In the genomic region with DNA sequence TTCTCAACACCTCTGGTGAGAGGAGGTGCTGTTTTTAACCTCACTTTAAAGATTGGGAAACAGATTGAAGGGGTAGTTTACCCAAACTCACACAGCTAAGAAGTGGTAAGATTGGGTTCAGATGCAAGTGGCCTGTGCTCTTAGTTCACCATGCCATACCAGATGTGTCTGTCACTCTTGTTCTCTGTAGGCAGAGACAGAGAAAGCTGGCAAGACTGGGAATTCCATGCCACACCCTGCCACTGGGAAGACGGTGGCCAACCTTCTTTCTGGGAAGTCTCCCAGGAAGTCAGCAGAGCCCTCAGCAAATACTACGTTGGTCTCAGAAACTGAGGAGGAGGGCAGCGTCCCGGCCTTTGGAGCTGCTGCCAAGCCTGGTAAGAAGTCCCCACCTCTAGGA, we compare ENCODE assay signal across 30 cellular contexts.
"Had no signal": no experiment of that assay in that cellular context is flagged by ENCODE, and none has a peak within 500 bp of the region (broad histone marks: within the 10 kb centered on the region; RNA-seq: fewer than 3 reads in every experiment).

No MANE protein-coding gene starts in this region.

- H3K4me1 ChIP-seq: heart left ventricle, left lung, neural progenitor cell, stomach, tibial nerve, uterus had no signal

- H3K9me3 ChIP-seq: heart left ventricle, left lung, mucosa of descending colon, neutrophil, ovary, stomach, thoracic aorta, tibial nerve, uterus had no signal

- H3K4me3 ChIP-seq: heart left ventricle, left lung, lung, mucosa of descending colon, neural progenitor cell, ovary, smooth muscle cell, stomach, thoracic aorta, tibial nerve, uterus had no signal

- H2AFZ ChIP-seq: neural progenitor cell had no signal

- H3K36me3 ChIP-seq: neural progenitor cell, uterus had no signal

- H3K9ac ChIP-seq: neural progenitor cell had no signal

- H3K4me2 ChIP-seq: neural progenitor cell, smooth muscle cell had no signal

- DNase-seq: heart left ventricle; hypothalamus; immature natural killer cell; kidney; left colon; left lung; midbrain; mucosa of descending colon; naive B cell; natural killer cell; nephron progenitor cell; occipital lobe; ovary; retina; right cardiac atrium; stimulated activated CD4-positive, alpha-beta T cell treated with anti-CD3 and anti-CD28 coated beads, Interleukin-1b, Interleukin-23, amount 100 ng/mL, for 48 hours; stimulated activated CD4-positive, alpha-beta T cell treated with anti-CD3 and anti-CD28 coated beads, Interleukin-2, amount 100 ng/mL, for 48 hours; stimulated activated CD4-positive, alpha-beta T cell treated with anti-CD3 and anti-CD28 coated beads, Interleukin-4, amount 100 ng/mL, for 4 hours; stimulated activated CD8-positive, alpha-beta memory T cell treated with anti-CD3 and anti-CD28 coated beads, Interleukin-4, amount 100 ng/mL, for 48 hours; stimulated activated naive B cell treated with anti-CD40 and anti-IgM and Interleukin-4, amounts not matched to agents 10 μg/mL and 1 μg/mL and 100 μg/mL, for 72 hours; stimulated activated naive CD8-positive, alpha-beta T cell treated with anti-CD3 and anti-CD28 coated beads, Interleukin-15, Interleukin-2, amounts not matched to agents 100 U/mL and 50 U/mL, for 24 hours; stomach; uterus had no signal

- ATAC-seq: heart left ventricle; left colon; left lung; mucosa of descending colon; natural killer cell; right cardiac atrium; sciatic nerve; stimulated activated naive B cell treated with anti-CD40 and anti-IgM and Interleukin-4, amounts not matched to agents 10 μg/mL and 1 μg/mL and 100 μg/mL, for 72 hours; stimulated activated naive CD8-positive, alpha-beta T cell treated with anti-CD3 and anti-CD28 coated beads, Interleukin-15, Interleukin-2, amounts not matched to agents 100 U/mL and 50 U/mL, for 24 hours had no signal

- H3K27me3 ChIP-seq: heart left ventricle, left lung, neural progenitor cell, neutrophil, ovary, stomach, tibial nerve, uterus had no signal

- H3K27ac ChIP-seq: heart left ventricle, left lung, neural progenitor cell, neutrophil, ovary, stomach, thoracic aorta, tibial nerve, uterus had no signal
